29 cellular contexts compared by ENCODE assay signal in the genomic region with DNA sequence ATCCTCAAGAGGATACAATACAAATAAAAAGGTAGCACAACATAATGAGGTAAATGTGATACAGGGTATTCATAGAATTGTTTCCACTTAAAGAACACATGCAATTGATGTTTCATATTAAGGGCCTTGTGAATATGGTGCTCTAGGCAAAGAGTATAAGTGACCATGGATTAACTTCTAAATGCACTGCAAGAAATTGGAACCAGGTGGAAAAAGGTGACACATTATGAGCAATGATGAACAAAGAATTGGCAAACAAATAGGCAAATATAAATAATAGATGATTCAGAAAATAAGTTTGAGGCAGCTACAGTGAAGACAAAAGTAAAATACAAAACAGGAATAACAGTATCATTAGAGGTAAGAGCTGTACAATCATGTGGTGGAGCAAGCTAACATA.
"Had no signal": no experiment of that assay in that cellular context is flagged by ENCODE, and none has a peak within 500 bp of the region (broad histone marks: within the 10 kb centered on the region; RNA-seq: fewer than 3 reads in every experiment).

No MANE protein-coding gene starts in this region.

- H3K9me3 ChIP-seq: MG63 had no signal

- H3K4me3 ChIP-seq: cardiac muscle cell, MG63 had no signal

- ATAC-seq: activated CD8-positive, alpha-beta T cell treated with anti-CD3 and anti-CD28 coated beads for 36 hours; activated T-cell treated with anti-CD3 and anti-CD28 coated beads, Interleukin-2, amount 50 U/mL, for 72 hours; activated T-helper 17 cell treated with anti-CD3 and anti-CD28 coated beads, Interleukin-2, amount 50 U/mL, for 72 hours; Right ventricle myocardium inferior; SK-N-SH treated with all-trans-retinoic acid at 6 μM for 48 hours had no signal

- H3K36me3 ChIP-seq: brain microvascular endothelial cell, cardiac muscle cell, MG63 had no signal

- DNase-seq: activated CD4-positive, alpha-beta T cell treated with anti-CD3 and anti-CD28 coated beads, Interleukin-2, amount 10 ng/mL, durations not matched to agents 24 days and 14 days; activated CD4-positive, alpha-beta T cell treated with anti-CD3 and anti-CD28 coated beads, Interleukin-2, amount 50 U/mL, for 4 hours; activated CD8-positive, alpha-beta T cell treated with anti-CD3 and anti-CD28 coated beads for 36 hours; activated effector memory CD4-positive, alpha-beta T cell treated with anti-CD3 and anti-CD28 coated beads, Interleukin-2, amount 50 U/mL, for 16 hours; activated naive CD4-positive, alpha-beta T cell; activated naive CD4-positive, alpha-beta T cell treated with anti-CD3 and anti-CD28 coated beads, Interleukin-2, amount 50 U/mL, for 16 hours; activated naive CD8-positive, alpha-beta T cell treated with anti-CD3 and anti-CD28 coated beads for 36 hours; activated T-cell treated with anti-CD3 and anti-CD28 coated beads, Interleukin-2, amount 50 U/mL, for 1 hour; activated T-cell treated with anti-CD3 and anti-CD28 coated beads, Interleukin-2, amount 50 U/mL, for 72 hours; amniotic stem cell; aorta; brain microvascular endothelial cell; Kasumi-1; KG1; MG63; NCI-H1092; NCI-H1694; NCI-H1930; NCI-H2081 treated with DMSO at 0.1 percent for 48 hours; NCI-H2171 treated with DMSO at 0.1 percent for 48 hours; NCI-H2227 treated with DMSO at 0.1 percent for 48 hours; NCI-H446 treated with DMSO at 0.1 percent for 48 hours; NCI-H524; SIG-M5 had no signal

- H3K27me3 ChIP-seq: brain microvascular endothelial cell, cardiac muscle cell, MG63 had no signal

- H3K27ac ChIP-seq: brain microvascular endothelial cell, cardiac muscle cell, RWPE1 had no signal
